Comparison of ENCODE assay signal across 12 cellular contexts in the genomic region with DNA sequence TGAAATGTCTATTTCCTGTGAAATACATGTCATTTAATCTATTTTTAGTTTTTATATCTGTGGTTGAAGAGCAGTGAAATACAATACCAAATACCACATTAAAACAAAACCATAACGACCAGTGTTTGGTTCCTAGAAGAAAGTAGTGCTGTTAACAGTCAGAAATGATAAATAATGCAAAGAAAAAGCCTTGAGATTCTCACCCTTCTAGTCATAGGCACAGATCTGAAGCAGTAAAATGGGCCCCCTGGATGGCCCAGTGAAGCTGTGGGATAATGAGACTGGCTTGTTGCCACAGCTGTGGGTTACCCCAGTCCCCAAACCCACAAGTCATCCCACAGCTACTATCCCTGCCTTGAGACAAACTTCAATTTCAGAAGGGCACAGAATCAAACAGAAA.
DNase-seq lines count a peak whose midpoint lies in the region; ATAC-seq, FAIRE-seq and TF ChIP-seq lines count a peak whose summit lies in the region.
"Had no signal": no experiment of that assay in that cellular context is flagged by ENCODE, and none has a peak within 500 bp of the region (broad histone marks: within the 10 kb centered on the region; RNA-seq: fewer than 3 reads in every experiment).

No MANE protein-coding gene starts in this region.

- no peak for TF ChIP-seq POLR2A in GM12891 (IDR thresholded peaks at IDR 0.05; ENCODE audit: low read depth, low read length)

- no peak overlapping the region for H3K4me3 ChIP-seq in SJCRH30
- H3K4me3 ChIP-seq: pancreas, tibial nerve had no signal

- no peaks in the 10 kb centered on the region for H3K27me3 Mint-ChIP-seq in activated naive CD8-positive, alpha-beta T cell treated with anti-CD3 and anti-CD28 coated beads, Interleukin-2, amount 50 U/mL, for 24 hours

- no peaks in the 10 kb centered on the region for H3K9me3 Mint-ChIP-seq in activated naive CD8-positive, alpha-beta T cell treated with anti-CD3 and anti-CD28 coated beads, Interleukin-2, amount 50 U/mL, for 24 hours

- peaks cover 33% of the 10 kb centered on the region for H3K4me1 Mint-ChIP-seq in activated naive CD8-positive, alpha-beta T cell treated with anti-CD3 and anti-CD28 coated beads, Interleukin-2, amount 50 U/mL, for 24 hours

- H3K4me1 ChIP-seq in SJCRH30 = peaks cover 45% of the 10 kb centered on the region
- H3K4me1 ChIP-seq: pancreas, tibial nerve had no signal

- H3K27me3 ChIP-seq in SJCRH30 = no peaks in the 10 kb centered on the region
- H3K27me3 ChIP-seq: pancreas, tibial nerve had no signal

- peak; percentile 64 for DNase-seq in activated CD8-positive, alpha-beta memory T cell treated with anti-CD3 and anti-CD28 coated beads for 24 hours
- no peak for DNase-seq in activated CD8-positive, alpha-beta memory T cell treated with anti-CD3 and anti-CD28 coated beads, Interleukin-2, amount 50 U/mL, for 4 hours
- DNase-seq in SJCRH30 = peak; percentile 58 to 77
- peak; percentile 39 for DNase-seq in activated naive CD8-positive, alpha-beta T cell treated with anti-CD3 and anti-CD28 coated beads, Interleukin-2, amount 50 U/mL, for 24 hours
- peak; percentile 22 to 36 for DNase-seq in stimulated activated CD8-positive, alpha-beta memory T cell treated with anti-CD3 and anti-CD28 coated beads, Interleukin-15, amount 100 ng/mL, for 48 hours (ENCODE audit: low read depth in 2 of 2)
- no peak for DNase-seq in GM12891 (ENCODE audit: insufficient read length, low spot score)
- DNase-seq in globus pallidus (ENCODE audit: low spot score) = no peak
- DNase-seq in amygdala (lab: John Stamatoyannopoulos, UW) = no peak
- DNase-seq: activated gamma-delta T cell, NCI-H2029 treated with DMSO at 0.1 percent for 48 hours, pancreas had no signal

- H3K27ac ChIP-seq in SJCRH30 = peak overlapping the region; percentile 28
- H3K27ac ChIP-seq: pancreas, tibial nerve had no signal

- ATAC-seq in activated naive CD8-positive, alpha-beta T cell treated with anti-CD3 and anti-CD28 coated beads, Interleukin-2, amount 50 U/mL, for 24 hours = peak; percentile 90
- ATAC-seq: pancreas had no signal

- no peak for FAIRE-seq in GM12891 (lab: Jason Lieb, UNC)
- FAIRE-seq: pancreas had no signal

- H3K36me3 ChIP-seq in SJCRH30 = no peaks in the 10 kb centered on the region
- H3K36me3 ChIP-seq: pancreas, tibial nerve had no signal

- H3K36me3 Mint-ChIP-seq in activated naive CD8-positive, alpha-beta T cell treated with anti-CD3 and anti-CD28 coated beads, Interleukin-2, amount 50 U/mL, for 24 hours (ENCODE audit: low read depth) = no peaks in the 10 kb centered on the region

- H3K4me3 Mint-ChIP-seq in activated naive CD8-positive, alpha-beta T cell treated with anti-CD3 and anti-CD28 coated beads, Interleukin-2, amount 50 U/mL, for 24 hours = peak overlapping the region; percentile 58

- peak overlapping the region; percentile 43 for H3K27ac Mint-ChIP-seq in activated naive CD8-positive, alpha-beta T cell treated with anti-CD3 and anti-CD28 coated beads, Interleukin-2, amount 50 U/mL, for 24 hours

- no peaks in the 10 kb centered on the region for H3K9me3 ChIP-seq in SJCRH30 (replicated peaks)
- H3K9me3 ChIP-seq: pancreas, tibial nerve had no signal

TF ChIP-seq in GM12891, 5 proteins besides CTCF, POLR2A, EP300 and RAD21:
- TF ChIP-seq POLR2AphosphoS5 (IDR thresholded peaks at IDR 0.05; ENCODE audit: low read depth, low read length) (no peak), POU2F2 (IDR thresholded peaks at IDR 0.05; ENCODE audit: low read depth, low read length) (no peak), TAF1 (IDR thresholded peaks at IDR 0.05; ENCODE audit: low read depth, low read length) (no peak), PAX5 (IDR thresholded peaks at IDR 0.05; ENCODE audit: insufficient read depth, low read length, severe bottlenecking) (no peak), SPI1 (IDR thresholded peaks at IDR 0.05; ENCODE audit: low read depth, low read length) (no peak)

Comparison
In these comparisons a context has a peak if more than half of its experiments do, and no peak if none do; other contexts are left out.
1. DNase-seq: peak in activated CD8-positive, alpha-beta memory T cell treated with anti-CD3 and anti-CD28 coated beads for 24 hours (single experiment), SJCRH30 (2 of 2), activated naive CD8-positive, alpha-beta T cell treated with anti-CD3 and anti-CD28 coated beads, Interleukin-2, amount 50 U/mL, for 24 hours (single experiment) and stimulated activated CD8-positive, alpha-beta memory T cell treated with anti-CD3 and anti-CD28 coated beads, Interleukin-15, amount 100 ng/mL, for 48 hours (2 of 2); none in activated CD8-positive, alpha-beta memory T cell treated with anti-CD3 and anti-CD28 coated beads, Interleukin-2, amount 50 U/mL, for 4 hours (single experiment), GM12891 (single experiment), globus pallidus (single experiment) and amygdala (0 of 56).